In genomic region chr20:47353697-47354387, GRCh38 we compare ENCODE assay signal across 2 cellular contexts.
TF ChIP-seq lines count a peak whose summit lies in the region.

No MANE protein-coding gene starts in this region.

TF ChIP-seq in IMR-90, 13 proteins besides CTCF, POLR2A, EP300 and RAD21 (continued from another document):
- TF ChIP-seq USF2 (IDR thresholded peaks at IDR 0.05; ENCODE audit: low read depth, low read length) (no peak), SMC3 (IDR thresholded peaks at IDR 0.05; ENCODE audit: low read depth, low read length) (no peak), NFE2L2 (IDR thresholded peaks at IDR 0.05; ENCODE audit: low read depth, low read length) (no peak), MAZ (IDR thresholded peaks at IDR 0.05; ENCODE audit: borderline replicate concordance, low read depth, low read length) (no peak), RCOR1 (IDR thresholded peaks at IDR 0.05; ENCODE audit: insufficient replicate concordance, low read length) (no peak), BHLHE40 (IDR thresholded peaks at IDR 0.05; ENCODE audit: low read depth, low read length) (no peak), CHD1 (IDR thresholded peaks at IDR 0.05; ENCODE audit: low read depth, low read length) (no peak), MXI1 (IDR thresholded peaks at IDR 0.05; ENCODE audit: borderline replicate concordance, low read depth, low read length) (no peak), FOS (IDR thresholded peaks at IDR 0.05; ENCODE audit: low read depth, low read length) (no peak), RFX5 (IDR thresholded peaks at IDR 0.05; ENCODE audit: low read depth, low read length) (no peak)

TF ChIP-seq in HEK293T, 16 proteins besides CTCF, POLR2A, EP300 and RAD21 (continued from another document):
- TF ChIP-seq SP1 (IDR thresholded peaks at IDR 0.05): no peak
- TF ChIP-seq NFRKB (IDR thresholded peaks at IDR 0.05): no peak
